In genomic region chr1:211574705-211575104, GRCh38 we compare ENCODE assay signal across 25 cellular contexts. TPM values are rescaled to one million over a fixed set of nuclear protein-coding genes. Genes with fewer than 3 reads are reported as not detected.
DNase-seq lines count a peak whose midpoint lies in the region; ATAC-seq and TF ChIP-seq lines count a peak whose summit lies in the region.
"Had no signal": no experiment of that assay in that cellular context is flagged by ENCODE, and none has a peak within 500 bp of the region (broad histone marks: within the 10 kb centered on the region; RNA-seq: fewer than 3 reads in every experiment).

No MANE protein-coding gene starts in this region.

- peak overlapping the region; percentile 47 for H3K4me3 Mint-ChIP-seq in GM23338
- no peak overlapping the region for H3K4me3 Mint-ChIP-seq in stimulated activated memory B cell treated with anti-CD40 and anti-IgM and Interleukin-4, amounts not matched to agents 10 μg/mL and 1 μg/mL and 100 μg/mL, for 72 hours
- H3K4me3 Mint-ChIP-seq: activated CD4-positive, alpha-beta memory T cell treated with anti-CD3 and anti-CD28 coated beads, Interleukin-2, amount 10 ng/mL, durations not matched to agents 7 days and 5 days; activated naive CD4-positive, alpha-beta T cell treated with anti-CD3 and anti-CD28 coated beads for 36 hours; activated T-cell treated with anti-CD3 and anti-CD28 coated beads, Interleukin-2, amount 50 U/mL, for 24 hours; naive B cell; stimulated activated naive CD8-positive, alpha-beta T cell treated with anti-CD3 and anti-CD28 coated beads, Interleukin-15, amount 100 ng/mL, for 72 hours had no signal

- intact Hi-C loops in PC-9 (cut with micrococcal nuclease; ENCODE audit: unreplicated experiment), result loop anchor here (5.0 to 10.0 kb wide), 4 partner anchors 32 to 710 kb away; partner anchors contain the start of genes PPP2R5A and TRAF5

- H3K4me2 ChIP-seq in GM23338 (no peak overlapping the region), PC-9 (peak overlapping the region; percentile 94), osteoblast (ENCODE audit: insufficient read depth, low read length) (peak overlapping the region; percentile 20)

- H3K9me2 ChIP-seq in GM23338 (ENCODE audit: insufficient read depth) (no peaks in the 10 kb centered on the region), PC-9 (ENCODE audit: insufficient read depth) (no peaks in the 10 kb centered on the region)

- H3K79me2 ChIP-seq in GM23338 (replicated peaks; ENCODE audit: insufficient read depth) (peaks cover 52% of the 10 kb centered on the region), PC-9 (ENCODE audit: low read depth) (peaks cover 68% of the 10 kb centered on the region), osteoblast (ENCODE audit: insufficient read depth, low read length) (peaks cover 60% of the 10 kb centered on the region)

- H3K27ac ChIP-seq in GM23338 (ENCODE audit: low read depth) (no peak overlapping the region), PC-9 (peak overlapping the region; percentile 67), osteoblast (ENCODE audit: low read depth, low read length) (no peak overlapping the region)
- H3K27ac ChIP-seq: ascending aorta, lower lobe of right lung, transverse colon had no signal

- CTCF ChIA-PET in PC-9 (lab: Charles Lee), result no interaction called here

- peaks cover 17% of the 10 kb centered on the region for H3K4me1 Mint-ChIP-seq in GM23338
- H3K4me1 Mint-ChIP-seq in stimulated activated memory B cell treated with anti-CD40 and anti-IgM and Interleukin-4, amounts not matched to agents 10 μg/mL and 1 μg/mL and 100 μg/mL, for 72 hours, result peaks cover 15% of the 10 kb centered on the region

- peaks cover 23% of the 10 kb centered on the region for H3K4me1 ChIP-seq in GM23338 (ENCODE audit: insufficient read depth)
- H3K4me1 ChIP-seq in PC-9 (replicated peaks; ENCODE audit: insufficient read depth), result peaks cover 34% of the 10 kb centered on the region
- peaks cover 24% of the 10 kb centered on the region for H3K4me1 ChIP-seq in osteoblast (ENCODE audit: insufficient read depth, low read length)

- no peaks in the 10 kb centered on the region for H3K27me3 ChIP-seq in GM23338 (ENCODE audit: insufficient read depth)
- H3K27me3 ChIP-seq in PC-9 (ENCODE audit: insufficient read depth, low read depth), result no peaks in the 10 kb centered on the region
- no peaks in the 10 kb centered on the region for H3K27me3 ChIP-seq in osteoblast (ENCODE audit: insufficient read depth, low read length)
- H3K27me3 ChIP-seq: ascending aorta, transverse colon had no signal

- no peak overlapping the region for H2AFZ ChIP-seq in GM23338
- H2AFZ ChIP-seq in PC-9, result no peak overlapping the region
- H2AFZ ChIP-seq in osteoblast (ENCODE audit: low read length), result no peak overlapping the region

- peaks cover 48% of the 10 kb centered on the region for H3K36me3 Mint-ChIP-seq in GM23338 (ENCODE audit: low read depth)
- H3K36me3 Mint-ChIP-seq in stimulated activated memory B cell treated with anti-CD40 and anti-IgM and Interleukin-4, amounts not matched to agents 10 μg/mL and 1 μg/mL and 100 μg/mL, for 72 hours, result peaks cover 7% of the 10 kb centered on the region
- H3K36me3 Mint-ChIP-seq: naive B cell had no signal

- no peak for ATAC-seq in GM23338
- no peak for ATAC-seq in HG02885 (IDR thresholded peaks at IDR 0.05; ENCODE audit: poor library complexity, unreplicated experiment)
- ATAC-seq in stimulated activated memory B cell treated with anti-CD40 and anti-IgM and Interleukin-4, amounts not matched to agents 10 μg/mL and 1 μg/mL and 100 μg/mL, for 72 hours, result no peak
- ATAC-seq in HG03135 (IDR thresholded peaks at IDR 0.05; ENCODE audit: unreplicated experiment), result no peak
- ATAC-seq: lower lobe of right lung; sciatic nerve; stimulated activated naive CD8-positive, alpha-beta T cell treated with anti-CD3 and anti-CD28 coated beads, Interleukin-15, amount 100 ng/mL, for 72 hours had no signal

- no peaks in the 10 kb centered on the region for H3K9me3 ChIP-seq in PC-9 (ENCODE audit: insufficient read depth, low read depth)
- H3K9me3 ChIP-seq in osteoblast (ENCODE audit: low read depth, low read length), result no peaks in the 10 kb centered on the region
- H3K9me3 ChIP-seq: ascending aorta, lower lobe of right lung, transverse colon had no signal

- peaks cover 10% of the 10 kb centered on the region for H3K27me3 Mint-ChIP-seq in GM23338 (ENCODE audit: insufficient read depth, low read depth, poor library complexity)
- no peaks in the 10 kb centered on the region for H3K27me3 Mint-ChIP-seq in stimulated activated memory B cell treated with anti-CD40 and anti-IgM and Interleukin-4, amounts not matched to agents 10 μg/mL and 1 μg/mL and 100 μg/mL, for 72 hours
- H3K27me3 Mint-ChIP-seq: activated CD4-positive, alpha-beta memory T cell treated with anti-CD3 and anti-CD28 coated beads, Interleukin-2, amount 10 ng/mL, durations not matched to agents 7 days and 5 days; activated T-cell treated with anti-CD3 and anti-CD28 coated beads, Interleukin-2, amount 50 U/mL, for 24 hours; naive B cell; stimulated activated naive CD8-positive, alpha-beta T cell treated with anti-CD3 and anti-CD28 coated beads, Interleukin-15, amount 100 ng/mL, for 72 hours had no signal

- TF ChIP-seq CTCF in GM23338 (conservative IDR thresholded peaks at IDR 0.05; ENCODE audit: low read depth in 2 of 2), result no peak
- TF ChIP-seq CTCF in PC-9 (conservative IDR thresholded peaks at IDR 0.05), result no peak
- TF ChIP-seq CTCF in osteoblast (IDR thresholded peaks at IDR 0.05; ENCODE audit: extremely low read depth, low read depth, low read length), result no peak

- no peak for DNase-seq in GM23338 (ENCODE audit: low spot score)
- peak in 1 of 2 experiments; percentile 62 for DNase-seq in PC-9
- DNase-seq in dermis blood vessel endothelial cell, result peak; percentile 61
- no peak for DNase-seq in osteoblast (ENCODE audit: insufficient read length, low spot score, missing footprints)
- DNase-seq in ureter (ENCODE audit: low spot score), result no peak
- DNase-seq: activated CD4-positive, alpha-beta memory T cell treated with anti-CD3 and anti-CD28 coated beads, Interleukin-2, amount 10 ng/mL, durations not matched to agents 7 days and 5 days; activated naive CD4-positive, alpha-beta T cell treated with anti-CD3 and anti-CD28 coated beads for 36 hours; activated T-cell treated with anti-CD3 and anti-CD28 coated beads, Interleukin-2, amount 50 U/mL, for 24 hours; AML-193; COR-L47; KBM-7; lower lobe of right lung; naive B cell; NCI-H1105; NCI-H524 treated with DMSO at 0.1 percent for 48 hours; SIG-M5; stimulated activated CD4-positive, alpha-beta T cell treated with anti-CD3 and anti-CD28 coated beads, Interleukin-1b, Interleukin-23, amount 100 ng/mL, for 48 hours; stimulated activated naive CD8-positive, alpha-beta T cell treated with anti-CD3 and anti-CD28 coated beads, Interleukin-15, amount 100 ng/mL, for 72 hours; T-helper 2 cell; transverse colon had no signal

- no peaks in the 10 kb centered on the region for H3F3A ChIP-seq in GM23338 (replicated peaks; ENCODE audit: low read depth)
- H3F3A ChIP-seq in PC-9 (ENCODE audit: insufficient read depth, low read depth), result peaks cover 29% of the 10 kb centered on the region

- H3K36me3 ChIP-seq in GM23338 (ENCODE audit: insufficient read depth) (peaks cover 5% of the 10 kb centered on the region; the same call in 1 of the 2 replicates), PC-9 (ENCODE audit: low read depth) (peaks cover 37% of the 10 kb centered on the region), osteoblast (ENCODE audit: insufficient read depth, low read length) (peaks cover 35% of the 10 kb centered on the region)

- no peak overlapping the region for H3K4me3 ChIP-seq in GM23338
- H3K4me3 ChIP-seq in PC-9, result peak overlapping the region; percentile 77; the same call in 1 of the 2 replicates
- no peak overlapping the region for H3K4me3 ChIP-seq in osteoblast (ENCODE audit: insufficient read depth, low read length)
- H3K4me3 ChIP-seq: ascending aorta, lower lobe of right lung had no signal

- 0 out of 2 replicates have a peak, but pooled peaks cover 11% of the 10 kb centered on the region for H4K20me1 ChIP-seq in GM23338 (replicated peaks; ENCODE audit: insufficient read depth)
- H4K20me1 ChIP-seq in PC-9 (ENCODE audit: insufficient read depth), result peaks cover 7% of the 10 kb centered on the region; the same call in 1 of the 2 replicates
- H4K20me1 ChIP-seq in osteoblast (ENCODE audit: insufficient read depth, low read length), result peaks cover 60% of the 10 kb centered on the region

- POLR2A ChIA-PET in PC-9 (lab: Charles Lee; ENCODE audit: unreplicated experiment), result no interaction called here

- H3K27ac Mint-ChIP-seq in GM23338, result no peak overlapping the region
- H3K27ac Mint-ChIP-seq in stimulated activated memory B cell treated with anti-CD40 and anti-IgM and Interleukin-4, amounts not matched to agents 10 μg/mL and 1 μg/mL and 100 μg/mL, for 72 hours, result no peak overlapping the region
- H3K27ac Mint-ChIP-seq: activated CD4-positive, alpha-beta memory T cell treated with anti-CD3 and anti-CD28 coated beads, Interleukin-2, amount 10 ng/mL, durations not matched to agents 7 days and 5 days; activated naive CD4-positive, alpha-beta T cell treated with anti-CD3 and anti-CD28 coated beads for 36 hours; activated T-cell treated with anti-CD3 and anti-CD28 coated beads, Interleukin-2, amount 50 U/mL, for 24 hours; stimulated activated naive CD8-positive, alpha-beta T cell treated with anti-CD3 and anti-CD28 coated beads, Interleukin-15, amount 100 ng/mL, for 72 hours had no signal

- BruUV-seq in PC-9 (replicated peaks; lab: Mats Ljungman, UMichigan), result no TSS peak

- no peaks in the 10 kb centered on the region for H3K9me3 Mint-ChIP-seq in GM23338
- no peaks in the 10 kb centered on the region for H3K9me3 Mint-ChIP-seq in stimulated activated memory B cell treated with anti-CD40 and anti-IgM and Interleukin-4, amounts not matched to agents 10 μg/mL and 1 μg/mL and 100 μg/mL, for 72 hours
- H3K9me3 Mint-ChIP-seq: activated CD4-positive, alpha-beta memory T cell treated with anti-CD3 and anti-CD28 coated beads, Interleukin-2, amount 10 ng/mL, durations not matched to agents 7 days and 5 days; activated naive CD4-positive, alpha-beta T cell treated with anti-CD3 and anti-CD28 coated beads for 36 hours; activated T-cell treated with anti-CD3 and anti-CD28 coated beads, Interleukin-2, amount 50 U/mL, for 24 hours; naive B cell; stimulated activated naive CD8-positive, alpha-beta T cell treated with anti-CD3 and anti-CD28 coated beads, Interleukin-15, amount 100 ng/mL, for 72 hours had no signal

TF ChIP-seq in GM23338, 12 proteins besides CTCF, POLR2A, EP300 and RAD21 (continues in another document):
- TF ChIP-seq EZH2 (IDR thresholded peaks at IDR 0.05; ENCODE audit: low read depth, unreplicated experiment) (no peak), STAT1 (IDR thresholded peaks at IDR 0.05; ENCODE audit: unreplicated experiment) (no peak)

RNA-seq across cellular contexts. Expression of gene SLC30A1, which starts 4.3 kb away (rescaled TPM):
- 17.0 and 17.7 TPM in 2 replicates for total RNA-seq in GM23338 (2014; rRNA removed; shearing (Covaris generic))
- 3.3 and 3.8 TPM in 2 replicates for polyA plus RNA-seq in GM23338 (2016; fragmentation: Nextera tagmentation; extraction: Ambion mirVana)
- total RNA-seq in PC-9 (2021) (26.8 and 27.6 TPM in 2 replicates), dermis blood vessel endothelial cell (39.1 and 65.2 TPM in 2 replicates), osteoblast (39.5 and 49.9 TPM in 2 replicates), ureter (28.9 TPM)
